16 cellular contexts compared by ENCODE assay signal in the genomic region with DNA sequence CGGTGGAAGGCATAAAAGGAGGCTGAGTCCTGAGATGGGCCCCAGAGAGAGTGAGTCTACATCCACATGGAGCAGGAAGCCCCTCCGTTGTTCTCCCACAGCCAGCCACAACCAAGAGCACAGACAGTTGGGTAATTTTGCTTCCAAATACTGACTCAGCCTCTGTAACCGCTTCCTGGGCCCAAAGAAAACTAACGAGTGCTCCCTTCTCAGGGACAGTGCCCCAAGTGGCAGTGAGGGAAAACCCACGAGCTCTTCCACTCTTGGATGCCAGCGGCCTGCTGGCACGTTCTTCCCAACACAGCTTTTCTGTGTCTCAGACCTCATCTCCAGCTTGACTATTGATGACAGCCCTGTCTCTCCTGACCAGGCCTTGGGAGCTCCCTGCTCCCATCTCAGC.
DNase-seq lines count a peak whose midpoint lies in the region; FAIRE-seq and TF ChIP-seq lines count a peak whose summit lies in the region.
"Had no signal": no experiment of that assay in that cellular context is flagged by ENCODE, and none has a peak within 500 bp of the region (broad histone marks: within the 10 kb centered on the region; RNA-seq: fewer than 3 reads in every experiment).

No MANE protein-coding gene starts in this region.

- peak overlapping the region; percentile 42; the same call in 1 of the 2 replicates for H4K8ac ChIP-seq in H1 (ENCODE audit: extremely low read depth, insufficient read depth, low read length)

- H2BK20ac ChIP-seq in H1 (ENCODE audit: low read length): no peak overlapping the region

- no peaks in the 10 kb centered on the region for H3K9me3 Mint-ChIP-seq in activated naive CD8-positive, alpha-beta T cell (ENCODE audit: low read depth)
- no peaks in the 10 kb centered on the region for H3K9me3 Mint-ChIP-seq in activated naive CD8-positive, alpha-beta T cell treated with anti-CD3 and anti-CD28 coated beads for 36 hours
- H3K9me3 Mint-ChIP-seq: activated CD4-positive, alpha-beta T cell treated with anti-CD3 and anti-CD28 coated beads, Interleukin-2, amount 10 ng/mL, durations not matched to agents 7 days and 5 days; dendritic cell treated with granulocyte-macrophage colony-stimulating factor and Interleukin-4, amounts not matched to agents 40 ng/mL and 50 ng/mL, for 4 days had no signal

- TF ChIP-seq EP300 in H1 (IDR thresholded peaks at IDR 0.05; ENCODE audit: borderline replicate concordance in 1 of 2, low read depth in 2 of 2, low read length in 2 of 2): no peak

- H3K9ac ChIP-seq in H1 (replicated peaks in 1 of 4; ENCODE audit: extremely low read depth in 1 of 4, low read depth in 3 of 4, low read length in 3 of 4): no peak overlapping the region
- H3K9ac ChIP-seq: parathyroid adenoma had no signal

- H3K79me2 ChIP-seq in H1 (ENCODE audit: control insufficient read depth in 1 of 2, insufficient read depth in 2 of 2, low read length in 2 of 2): no peaks in the 10 kb centered on the region

- TF ChIP-seq RAD21 in H1 (IDR thresholded peaks at IDR 0.05 in 1 of 2, conservative IDR thresholded peaks at IDR 0.05 in 1 of 2; ENCODE audit: low read depth in 2 of 2, low read length in 2 of 2): peak; percentile 17 to 44; a peak in 3 of 4 replicates

- H4K91ac ChIP-seq in H1 (replicated peaks; ENCODE audit: insufficient read length, low read length): no peak overlapping the region

- H3K27ac ChIP-seq in H1 (ENCODE audit: low read depth, low read length): no peak overlapping the region
- no peak overlapping the region for H3K27ac ChIP-seq in esophagus squamous epithelium
- H3K27ac ChIP-seq: gastrocnemius medialis, parathyroid adenoma, SJSA1 had no signal

- no peaks in the 10 kb centered on the region for H3K36me3 Mint-ChIP-seq in activated naive CD8-positive, alpha-beta T cell
- H3K36me3 Mint-ChIP-seq in activated naive CD8-positive, alpha-beta T cell treated with anti-CD3 and anti-CD28 coated beads for 36 hours: no peaks in the 10 kb centered on the region

- H3K4me3 ChIP-seq in NB4 (ENCODE audit: low read depth, low read length) (no peak overlapping the region), H1 (ENCODE audit: extremely low read depth in 1 of 4, insufficient read depth in 2 of 4, low read depth in 3 of 4, low read length in 4 of 4) (no peak overlapping the region), esophagus squamous epithelium (no peak overlapping the region)
- H3K4me3 ChIP-seq: gastrocnemius medialis, SJSA1 had no signal

- no peak overlapping the region for H3K4ac ChIP-seq in H1 (replicated peaks; ENCODE audit: insufficient read length, low read depth, low read length)

- no peaks in the 10 kb centered on the region for H3K79me1 ChIP-seq in H1 (ENCODE audit: low read depth, low read length)

- no peak overlapping the region for H3K18ac ChIP-seq in H1 (ENCODE audit: extremely low read depth, low read length)

- H3K23ac ChIP-seq in H1 (ENCODE audit: insufficient read length): no peak overlapping the region

- intact Hi-C loops in esophagus squamous epithelium (cut with DNase I): no loop called here

- no peak overlapping the region for H3K56ac ChIP-seq in H1 (replicated peaks; ENCODE audit: insufficient read length, low read depth, low read length)

- no peak overlapping the region for H4K5ac ChIP-seq in H1 (ENCODE audit: insufficient read length, low read depth, low read length)

- H3K9me3 ChIP-seq in H1 (ENCODE audit: insufficient read depth in 2 of 2, low read depth in 1 of 2, low read length in 1 of 2) (no peaks in the 10 kb centered on the region), esophagus squamous epithelium (no peaks in the 10 kb centered on the region)
- H3K9me3 ChIP-seq: gastrocnemius medialis, SJSA1 had no signal

- TF ChIP-seq POLR2A in NB4 (IDR thresholded peaks at IDR 0.05; ENCODE audit: extremely low read depth, insufficient read length) (no peak), H1 (IDR thresholded peaks at IDR 0.05; ENCODE audit: control extremely low read depth in 1 of 2, low read depth in 2 of 2, low read length in 2 of 2) (no peak), esophagus squamous epithelium (IDR thresholded peaks at IDR 0.05) (no peak)

- peak; percentile 39 for TF ChIP-seq CTCF in NB4 (IDR thresholded peaks at IDR 0.05; ENCODE audit: low read depth, low read length)
- peak; percentile 47 to 67 (median 52) for TF ChIP-seq CTCF in H1 (IDR thresholded peaks at IDR 0.05; ENCODE audit: control extremely low read depth in 1 of 3, insufficient read depth in 1 of 3, low read depth in 1 of 3, low read length in 3 of 3)
- peak in 1 of 6 experiments; percentile 20 for TF ChIP-seq CTCF in esophagus squamous epithelium (IDR thresholded peaks at IDR 0.05)

- H3K27me3 ChIP-seq in H1 (replicated peaks in 1 of 4; ENCODE audit: control insufficient read depth in 3 of 4, extremely low read depth in 1 of 4, insufficient read depth in 3 of 4, low read length in 3 of 4) (no peaks in the 10 kb centered on the region), esophagus squamous epithelium (peaks cover 0 to 9% (median 0%) of the 10 kb centered on the region in 4 donors)
- H3K27me3 ChIP-seq: gastrocnemius medialis had no signal

- no peaks in the 10 kb centered on the region for H4K20me1 ChIP-seq in H1 (replicated peaks in 1 of 2; ENCODE audit: control insufficient read depth in 1 of 2, insufficient read depth in 2 of 2, low read length in 2 of 2)

- no peak overlapping the region for H3K4me3 Mint-ChIP-seq in activated naive CD8-positive, alpha-beta T cell
- no peak overlapping the region for H3K4me3 Mint-ChIP-seq in activated naive CD8-positive, alpha-beta T cell treated with anti-CD3 and anti-CD28 coated beads for 36 hours
- H3K4me3 Mint-ChIP-seq: activated CD4-positive, alpha-beta T cell treated with anti-CD3 and anti-CD28 coated beads, Interleukin-2, amount 10 ng/mL, durations not matched to agents 7 days and 5 days; dendritic cell treated with granulocyte-macrophage colony-stimulating factor and Interleukin-4, amounts not matched to agents 40 ng/mL and 50 ng/mL, for 4 days had no signal

- no peak for DNase-seq in activated naive CD8-positive, alpha-beta T cell treated with anti-CD3 and anti-CD28 coated beads for 36 hours
- DNase-seq in NB4 (ENCODE audit: low read depth) (peak; percentile 64), H1 (ENCODE audit: low read depth in 1 of 2, low spot score in 2 of 2) (peak in 1 of 2 experiments; percentile 49), urothelium cell line (ENCODE audit: low spot score) (peak; percentile 44), esophagus squamous epithelium (lab: John Stamatoyannopoulos, UW) (no peak), NCI-H2227 treated with DMSO at 0.1 percent for 48 hours (lab: John Stamatoyannopoulos, UW) (no peak), T-helper 9 cell (no peak)
- DNase-seq: activated CD4-positive, alpha-beta T cell treated with anti-CD3 and anti-CD28 coated beads, Interleukin-2, amount 10 ng/mL, durations not matched to agents 7 days and 5 days; activated naive CD4-positive, alpha-beta T cell treated with anti-CD3 and anti-CD28 coated beads, Interleukin-2, amount 50 U/mL, for 16 hours; gastrocnemius medialis; left ventricle myocardium superior; stimulated activated CD4-positive, alpha-beta T cell treated with anti-CD3 and anti-CD28 coated beads, Interleukin-4, amount 100 ng/mL, for 1 hour had no signal

- H3K4me2 ChIP-seq in H1 (ENCODE audit: insufficient read depth in 1 of 2, low read depth in 2 of 2, low read length in 2 of 2): no peak overlapping the region

- no peak overlapping the region for H2BK120ac ChIP-seq in H1 (replicated peaks; ENCODE audit: low read depth, low read length)

- H3K27me3 Mint-ChIP-seq in activated naive CD8-positive, alpha-beta T cell: peaks cover 3% of the 10 kb centered on the region
- H3K27me3 Mint-ChIP-seq in activated naive CD8-positive, alpha-beta T cell treated with anti-CD3 and anti-CD28 coated beads for 36 hours: peaks cover 9% of the 10 kb centered on the region
- H3K27me3 Mint-ChIP-seq: activated CD4-positive, alpha-beta T cell treated with anti-CD3 and anti-CD28 coated beads, Interleukin-2, amount 10 ng/mL, durations not matched to agents 7 days and 5 days; dendritic cell treated with granulocyte-macrophage colony-stimulating factor and Interleukin-4, amounts not matched to agents 40 ng/mL and 50 ng/mL, for 4 days had no signal

- H3K27ac Mint-ChIP-seq in activated naive CD8-positive, alpha-beta T cell: peak overlapping the region; percentile 3
- H3K27ac Mint-ChIP-seq in activated naive CD8-positive, alpha-beta T cell treated with anti-CD3 and anti-CD28 coated beads for 36 hours: no peak overlapping the region
- H3K27ac Mint-ChIP-seq: activated CD4-positive, alpha-beta T cell treated with anti-CD3 and anti-CD28 coated beads, Interleukin-2, amount 10 ng/mL, durations not matched to agents 7 days and 5 days; dendritic cell treated with granulocyte-macrophage colony-stimulating factor and Interleukin-4, amounts not matched to agents 40 ng/mL and 50 ng/mL, for 4 days had no signal

- 72% methylated on average over 7 of the region's 7 CpGs; no CpG with 5 or more reads in 1 of the 2 experiments for WGBS in H1 (ENCODE audit: extremely low coverage in 1 of 2, insufficient coverage in 1 of 2, insufficient read length in 1 of 2, insufficient replicate concordance in 2 of 2, low coverage in 1 of 2, low lambda C conversion rate in 2 of 2, missing lambda C conversion rate in 1 of 2), 2 experiments
- WGBS in esophagus squamous epithelium, 2 donors: 74 to 81% methylated on average over 4 to 7 of the region's 7 CpGs

- FAIRE-seq in H1 (lab: Jason Lieb, UNC) (no peak), urothelium cell line (lab: Jason Lieb, UNC) (no peak)

- peaks cover 1% of the 10 kb centered on the region for H3K4me1 Mint-ChIP-seq in activated naive CD8-positive, alpha-beta T cell (ENCODE audit: low read depth)
- H3K4me1 Mint-ChIP-seq in activated naive CD8-positive, alpha-beta T cell treated with anti-CD3 and anti-CD28 coated beads for 36 hours: peaks cover 2% of the 10 kb centered on the region
- H3K4me1 Mint-ChIP-seq: activated CD4-positive, alpha-beta T cell treated with anti-CD3 and anti-CD28 coated beads, Interleukin-2, amount 10 ng/mL, durations not matched to agents 7 days and 5 days had no signal

- H3K23me2 ChIP-seq in H1 (ENCODE audit: low read depth, low read length): no peaks in the 10 kb centered on the region

- H3K36me3 ChIP-seq in H1 (ENCODE audit: control insufficient read depth in 2 of 4, insufficient read depth in 4 of 4, low read length in 3 of 4): no peaks in the 10 kb centered on the region
- no peaks in the 10 kb centered on the region for H3K36me3 ChIP-seq in esophagus squamous epithelium
- H3K36me3 ChIP-seq: gastrocnemius medialis, SJSA1 had no signal

- H2BK5ac ChIP-seq in H1 (ENCODE audit: low read depth, low read length): no peak overlapping the region

- CTCF ChIA-PET in H1 (lab: Charles Lee; ENCODE audit: partially characterized antibody): interaction anchor here (0.5 to 10.1 kb wide), 14 partner anchors 9 to 490 kb away, joined by 3 to 122 read pairs (median 3); no protein-coding TSS in a partner anchor

- no peak overlapping the region for H3K14ac ChIP-seq in H1 (ENCODE audit: insufficient read length)

- H2AK5ac ChIP-seq in H1 (ENCODE audit: low read depth, low read length): no peak overlapping the region

- peak overlapping the region; percentile 83; the same call in 1 of the 2 replicates for H2AFZ ChIP-seq in H1 (ENCODE audit: low read length)
- H2AFZ ChIP-seq: parathyroid adenoma had no signal

- no peak overlapping the region for H2BK15ac ChIP-seq in H1 (ENCODE audit: low read length)

- no peak overlapping the region for H2BK12ac ChIP-seq in H1 (ENCODE audit: low read depth, low read length)

- H3K4me1 ChIP-seq in H1 (replicated peaks in 1 of 4; ENCODE audit: control insufficient read depth in 3 of 4, insufficient read depth in 4 of 4, low read length in 3 of 4) (peaks cover 1 to 13% (median 7%) of the 10 kb centered on the region in 4 experiments; a peak in 5 of 7 replicates), esophagus squamous epithelium (no peaks in the 10 kb centered on the region)
- H3K4me1 ChIP-seq: parathyroid adenoma, SJSA1 had no signal

- POLR2A ChIA-PET in H1 (lab: Charles Lee; ENCODE audit: partially characterized antibody): no interaction called here

Comparison
In these comparisons a context has a peak if more than half of its experiments do, and no peak if none do; other contexts are left out.
1. DNase-seq: peak in NB4 (single experiment) and urothelium cell line (single experiment); none in activated naive CD8-positive, alpha-beta T cell treated with anti-CD3 and anti-CD28 coated beads for 36 hours (single experiment), esophagus squamous epithelium (single experiment), NCI-H2227 treated with DMSO at 0.1 percent for 48 hours (single experiment) and T-helper 9 cell (single experiment).